Comparison of ENCODE assay signal across 8 cellular contexts in genomic region chr16:29806096-29806579, GRCh38. TPM values are rescaled to one million over a fixed set of nuclear protein-coding genes. Genes with fewer than 3 reads are reported as not detected.
DNase-seq lines count a peak whose midpoint lies in the region; ATAC-seq and TF ChIP-seq lines count a peak whose summit lies in the region.

Gene MAZ, plus strand, starts transcription at chr16:29806529. Its CDS starts 173 bp downstream, at chr16:29806702.

- peaks cover 23% of the 10 kb centered on the region for H3K4me1 ChIP-seq in colonic mucosa

- DNase-seq in Caki2 (ENCODE audit: low read depth) (no peak), SW480 (ENCODE audit: low spot score) (peak; percentile 89), colonic mucosa (no peak), lower leg skin (ENCODE audit: low spot score in 2 of 2) (no peak), AG08396 (ENCODE audit: low spot score) (no peak)

- peaks cover 52% of the 10 kb centered on the region for H3K4me1 Mint-ChIP-seq in stimulated activated naive CD8-positive, alpha-beta T cell treated with anti-CD3 and anti-CD28 coated beads, Interleukin-15, Interleukin-2, amounts not matched to agents 100 ng/mL and 50 ng/mL, for 24 hours (ENCODE audit: low read depth)

- no peaks in the 10 kb centered on the region for H3K27me3 Mint-ChIP-seq in stimulated activated naive CD8-positive, alpha-beta T cell treated with anti-CD3 and anti-CD28 coated beads, Interleukin-15, Interleukin-2, amounts not matched to agents 100 ng/mL and 50 ng/mL, for 24 hours

- in situ Hi-C loops in Caki2 (cut with HindIII; ENCODE audit: low pct_unique_long_range_greater_than_20kb, low sequenced_read_pairs) = no loop called here

- peak within 1 kb of the TSS; percentile 98 for H3K27ac ChIP-seq in colonic mucosa

- ATAC-seq in HG03280 (IDR thresholded peaks at IDR 0.05; ENCODE audit: unreplicated experiment) = peak; percentile 24
- ATAC-seq in GM21786 (IDR thresholded peaks at IDR 0.05; ENCODE audit: unreplicated experiment) = no peak

- TF ChIP-seq CTCF in colonic mucosa (IDR thresholded peaks at IDR 0.05) = no peak
- TF ChIP-seq CTCF in lower leg skin (IDR thresholded peaks at IDR 0.05) = no peak

- 0% methylated on average over 3 of the region's 67 CpGs; no CpG with 5 or more reads in 1 of the 2 donors for WGBS in lower leg skin, 2 donors

- peak within 1 kb of the TSS; percentile 66 for H3K4me3 ChIP-seq in colonic mucosa
- peak within 1 kb of the TSS; percentile 71 for H3K4me3 ChIP-seq in lower leg skin (ENCODE audit: low read depth, poor library complexity, severe bottlenecking)

- H3K4me3 Mint-ChIP-seq in stimulated activated naive CD8-positive, alpha-beta T cell treated with anti-CD3 and anti-CD28 coated beads, Interleukin-15, Interleukin-2, amounts not matched to agents 100 ng/mL and 50 ng/mL, for 24 hours = peak within 1 kb of the TSS; percentile 98

- intact Hi-C loops in colonic mucosa (cut with DNase I) = no loop called here
- intact Hi-C loops in lower leg skin (cut with DNase I; ENCODE audit: low total_unique reads) = no loop called here

- no peak for TF ChIP-seq POLR2A in lower leg skin (IDR thresholded peaks at IDR 0.05)

- no peaks in the 10 kb centered on the region for H3K36me3 ChIP-seq in colonic mucosa

- H3K9ac ChIP-seq in colonic mucosa (ENCODE audit: low read depth in 2 of 2, low read length in 2 of 2) = peak within 1 kb of the TSS; percentile 93 to 96

- no peaks in the 10 kb centered on the region for H3K9me3 ChIP-seq in colonic mucosa

- no peaks in the 10 kb centered on the region for H3K9me3 Mint-ChIP-seq in stimulated activated naive CD8-positive, alpha-beta T cell treated with anti-CD3 and anti-CD28 coated beads, Interleukin-15, Interleukin-2, amounts not matched to agents 100 ng/mL and 50 ng/mL, for 24 hours

- peak within 1 kb of the TSS; percentile 99 for H3K27ac Mint-ChIP-seq in stimulated activated naive CD8-positive, alpha-beta T cell treated with anti-CD3 and anti-CD28 coated beads, Interleukin-15, Interleukin-2, amounts not matched to agents 100 ng/mL and 50 ng/mL, for 24 hours

- H3K27me3 ChIP-seq in colonic mucosa = no peaks in the 10 kb centered on the region

- H3K36me3 Mint-ChIP-seq in stimulated activated naive CD8-positive, alpha-beta T cell treated with anti-CD3 and anti-CD28 coated beads, Interleukin-15, Interleukin-2, amounts not matched to agents 100 ng/mL and 50 ng/mL, for 24 hours (ENCODE audit: low read depth) = peaks cover 73% of the 10 kb centered on the region

RNA-seq across cellular contexts. Expression of gene MAZ, which starts in this region (rescaled TPM):
- total RNA-seq in Caki2 (2014; rRNA removed; shearing (Covaris generic); ENCODE audit: low replicate concordance) = 339 and 403 TPM in 2 replicates
- total RNA-seq in colonic mucosa = 100 to 1,000 TPM; 286 to 441 TPM
- 100 to 1,000 TPM in 1 of 4 donors, 10 to 100 TPM in 3; 62.1 to 101 (median 84.8) TPM for total RNA-seq in lower leg skin
